In the genomic region with DNA sequence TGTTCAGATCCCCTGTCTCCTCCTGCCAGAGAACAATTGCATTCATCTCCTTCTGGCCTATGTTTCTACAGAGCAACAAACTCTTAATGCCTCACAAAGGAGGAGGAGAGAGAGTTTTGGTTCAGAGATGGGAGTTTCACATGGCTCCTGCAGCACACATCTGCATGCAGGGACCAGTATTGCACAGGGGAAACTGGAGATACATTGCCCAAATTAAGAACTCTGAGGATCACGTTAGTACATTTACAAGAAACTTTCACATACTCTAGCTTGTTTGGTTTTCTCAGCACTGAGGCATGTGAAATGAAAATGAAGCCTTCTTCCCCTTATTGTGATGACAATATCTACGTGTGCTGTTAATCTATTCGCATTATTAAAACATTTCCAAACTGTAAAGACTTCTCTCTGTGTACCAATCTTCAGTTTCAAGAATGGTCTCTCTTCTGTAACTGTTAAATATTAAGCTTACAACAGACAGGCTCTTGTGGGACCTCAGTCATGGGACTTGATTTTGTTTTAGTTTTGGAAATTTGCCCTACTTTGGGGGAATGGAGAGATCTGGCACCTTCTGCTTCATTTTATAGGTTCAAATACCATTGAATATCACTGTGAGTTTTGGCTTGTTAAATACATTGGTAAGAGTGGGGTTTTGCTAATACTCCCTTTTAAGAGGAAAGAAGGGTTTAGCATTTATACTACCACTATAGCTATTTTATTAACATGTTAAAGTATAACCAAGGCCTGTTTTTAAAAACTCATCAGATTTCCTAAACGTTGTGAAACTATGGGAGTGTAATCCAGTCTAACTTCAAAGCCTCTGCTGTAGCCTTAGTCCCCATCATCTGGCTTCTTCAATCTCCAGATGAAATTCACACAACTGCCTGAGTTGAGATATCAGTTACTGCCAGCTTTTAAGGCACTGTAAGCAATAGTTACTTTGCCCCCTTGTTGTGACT, we compare ENCODE assay signal across 12 cellular contexts.
A peak's percentile ranks its signal among the peaks of the same experiment; 100 is the strongest.
DNase-seq lines count a peak whose midpoint lies in the region; ATAC-seq, FAIRE-seq and TF ChIP-seq lines count a peak whose summit lies in the region.
"Had no signal": no experiment of that assay in that cellular context is flagged by ENCODE, and none has a peak within 500 bp of the region (broad histone marks: within the 10 kb centered on the region; RNA-seq: fewer than 3 reads in every experiment).

No MANE protein-coding gene starts in this region.

- H3K4me3 ChIP-seq in PC-3 (ENCODE audit: low read length) (no peak overlapping the region), subcutaneous abdominal adipose tissue (ENCODE audit: low read depth in 1 of 5, low read length in 5 of 5) (no peak overlapping the region)

- H3K27ac ChIP-seq in PC-3 (ENCODE audit: low read length): no peak overlapping the region
- H3K27ac ChIP-seq in subcutaneous abdominal adipose tissue (ENCODE audit: low read depth, low read length): peak overlapping the region; percentile 71

- CTCF ChIA-PET in PC-3 (lab: Charles Lee): interaction anchor here (0.5 to 1.9 kb wide), 10 partner anchors 11 to 187 kb away, joined by 3 to 10 read pairs (median 6); partner anchors contain the start of genes DAAM1, JKAMP and L3HYPDH

- H2AFZ ChIP-seq in PC-3 (ENCODE audit: low read length): no peak overlapping the region

- DNase-seq in GM19239 (ENCODE audit: insufficient read length, low spot score) (peak; percentile 15), PC-3 (no peak), NCI-H2171 (lab: John Stamatoyannopoulos, UW) (no peak), NCI-H187 treated with DMSO at 0.1 percent for 48 hours (lab: John Stamatoyannopoulos, UW) (no peak), left ventricle myocardium superior (no peak), iPS-NIHi7 (ENCODE audit: extremely low spot score) (no peak)
- DNase-seq: activated CD4-positive, alpha-beta T cell treated with anti-CD3 and anti-CD28 coated beads, Interleukin-2, amount 10 ng/mL, durations not matched to agents 24 days and 14 days; activated naive CD4-positive, alpha-beta T cell treated with anti-CD3 and anti-CD28 coated beads, Interleukin-2, amount 50 U/mL, for 16 hours; hypothalamus; stimulated activated naive B cell treated with anti-CD40 and anti-IgM and Interleukin-4, amounts not matched to agents 10 μg/mL and 1 μg/mL and 100 μg/mL, for 72 hours had no signal

- no peaks in the 10 kb centered on the region for H3K79me2 ChIP-seq in PC-3 (ENCODE audit: low read length)

- no peaks in the 10 kb centered on the region for H3K9me3 ChIP-seq in PC-3 (ENCODE audit: low read length)
- no peaks in the 10 kb centered on the region for H3K9me3 ChIP-seq in subcutaneous abdominal adipose tissue (ENCODE audit: control insufficient read depth in 5 of 5, low read length in 5 of 5)

- H4K20me1 ChIP-seq in PC-3 (ENCODE audit: low read length): no peaks in the 10 kb centered on the region

- H3K27me3 ChIP-seq in PC-3 (ENCODE audit: low read length): no peaks in the 10 kb centered on the region
- H3K27me3 ChIP-seq in subcutaneous abdominal adipose tissue (ENCODE audit: control insufficient read depth in 5 of 5, insufficient read depth in 4 of 5, low read length in 5 of 5): no peaks in the 10 kb centered on the region

- BruUV-seq in PC-3 (replicated peaks; lab: Mats Ljungman, UMichigan): no TSS peak

- TF ChIP-seq CTCF in PC-3 (conservative IDR thresholded peaks at IDR 0.05; ENCODE audit: low read depth, low read length): no peak

- H3F3A ChIP-seq in PC-3 (ENCODE audit: low read length, unreplicated experiment): no peaks in the 10 kb centered on the region

- H3K9me2 ChIP-seq in PC-3 (replicated peaks; ENCODE audit: low read length): no peaks in the 10 kb centered on the region

- H3K36me3 ChIP-seq in PC-3 (ENCODE audit: low read depth, low read length) (no peaks in the 10 kb centered on the region), subcutaneous abdominal adipose tissue (ENCODE audit: control insufficient read depth in 5 of 5, insufficient read depth in 5 of 5, low read length in 5 of 5) (peaks cover 0 to 3% (median 0%) of the 10 kb centered on the region in 5 donors)

- no peak overlapping the region for H3K4me2 ChIP-seq in PC-3 (ENCODE audit: low read length)

- H3K9ac ChIP-seq in PC-3 (ENCODE audit: low read length): no peak overlapping the region
- H3K9ac ChIP-seq in subcutaneous abdominal adipose tissue (ENCODE audit: low read length in 5 of 5): peak overlapping the region in 1 of 5 donors; percentile 2

- POLR2A ChIA-PET in PC-3 (lab: Charles Lee; ENCODE audit: unreplicated experiment): interaction anchor here (0.5 to 1.0 kb wide), 3 partner anchors 40 to 126 kb away, joined by 3 to 4 read pairs (median 3); no protein-coding TSS in a partner anchor

- peak; percentile 55 for ATAC-seq in HG02840 (IDR thresholded peaks at IDR 0.05; ENCODE audit: low FRiP score, unreplicated experiment)
- ATAC-seq in PC-3: peak; percentile 5; the same call in 1 of the 2 replicates
- no peak for ATAC-seq in left ventricle myocardium superior
- ATAC-seq: stimulated activated naive B cell treated with anti-CD40 and anti-IgM and Interleukin-4, amounts not matched to agents 10 μg/mL and 1 μg/mL and 100 μg/mL, for 72 hours had no signal

- peak; percentile 93 for FAIRE-seq in GM19239 (lab: Jason Lieb, UNC)

- intact Hi-C loops in PC-3 (cut with micrococcal nuclease) (loop anchor here (1.0 kb wide), 3 partner anchors 125 to 186 kb away; partner anchors contain the start of gene DAAM1), left ventricle myocardium superior (cut with micrococcal nuclease) (no loop called here)

- H3K4me1 ChIP-seq in PC-3 (ENCODE audit: insufficient read depth, low read length) (peaks cover 14% of the 10 kb centered on the region), subcutaneous abdominal adipose tissue (ENCODE audit: control insufficient read depth in 5 of 5, insufficient read depth in 5 of 5, low read length in 5 of 5) (peaks cover 5 to 67% (median 35%) of the 10 kb centered on the region in 5 donors)
